13 cellular contexts compared by ENCODE assay signal in genomic region chr3:72473156-72473555, GRCh38. TPM values are rescaled to one million over a fixed set of nuclear protein-coding genes. Genes with fewer than 3 reads are reported as not detected.
DNase-seq lines count a peak whose midpoint lies in the region; ATAC-seq and TF ChIP-seq lines count a peak whose summit lies in the region.
"Had no signal": no experiment of that assay in that cellular context is flagged by ENCODE, and none has a peak within 500 bp of the region (broad histone marks: within the 10 kb centered on the region; RNA-seq: fewer than 3 reads in every experiment).

No MANE protein-coding gene starts in this region.

- DNase-seq in activated T-cell treated with anti-CD3 and anti-CD28 coated beads, Interleukin-2, amount 50 U/mL, for 72 hours = no peak
- DNase-seq in activated T-cell treated with anti-CD3 and anti-CD28 coated beads for 4 hours (no peak), tibial artery (no peak), dorsolateral prefrontal cortex (no peak)
- DNase-seq in stimulated activated CD4-positive, alpha-beta T cell treated with anti-CD3 and anti-CD28 coated beads, Interleukin-4, amount 100 ng/mL, for 24 hours = no peak
- DNase-seq: activated CD4-positive, alpha-beta T cell treated with anti-CD3 and anti-CD28 coated beads, Interleukin-2, amount 50 U/mL, for 4 hours; GOT3; naive B cell; NCI-H69; stomach had no signal

- peaks cover 2 to 3% of the 10 kb centered on the region in 2 donors for H3K9me3 Mint-ChIP-seq in activated T-cell treated with anti-CD3 and anti-CD28 coated beads, Interleukin-2, amount 50 U/mL, for 72 hours
- H3K9me3 Mint-ChIP-seq in stimulated activated memory B cell treated with anti-CD40 and anti-IgM and Interleukin-4, amounts not matched to agents 10 μg/mL and 1 μg/mL and 100 μg/mL, for 72 hours = no peaks in the 10 kb centered on the region

- H3K36me3 ChIP-seq in tibial artery = no peaks in the 10 kb centered on the region
- H3K36me3 ChIP-seq: stomach had no signal

- H3K36me3 Mint-ChIP-seq in activated T-cell treated with anti-CD3 and anti-CD28 coated beads, Interleukin-2, amount 50 U/mL, for 72 hours (ENCODE audit: insufficient read depth in 2 of 2) = peaks cover 5 to 8% of the 10 kb centered on the region in 2 donors
- no peaks in the 10 kb centered on the region for H3K36me3 Mint-ChIP-seq in stimulated activated memory B cell treated with anti-CD40 and anti-IgM and Interleukin-4, amounts not matched to agents 10 μg/mL and 1 μg/mL and 100 μg/mL, for 72 hours

- H3K4me1 Mint-ChIP-seq in activated T-cell treated with anti-CD3 and anti-CD28 coated beads, Interleukin-2, amount 50 U/mL, for 72 hours (ENCODE audit: low read depth) = peaks cover 57% of the 10 kb centered on the region
- H3K4me1 Mint-ChIP-seq in stimulated activated memory B cell treated with anti-CD40 and anti-IgM and Interleukin-4, amounts not matched to agents 10 μg/mL and 1 μg/mL and 100 μg/mL, for 72 hours = peaks cover 14% of the 10 kb centered on the region

- peak overlapping the region; percentile 16 to 31 for H3K4me3 Mint-ChIP-seq in activated T-cell treated with anti-CD3 and anti-CD28 coated beads, Interleukin-2, amount 50 U/mL, for 72 hours
- H3K4me3 Mint-ChIP-seq in stimulated activated memory B cell treated with anti-CD40 and anti-IgM and Interleukin-4, amounts not matched to agents 10 μg/mL and 1 μg/mL and 100 μg/mL, for 72 hours = no peak overlapping the region
- H3K4me3 Mint-ChIP-seq: naive B cell had no signal

- H3K27ac ChIP-seq in tibial artery (no peak overlapping the region), dorsolateral prefrontal cortex (no peak overlapping the region)
- H3K27ac ChIP-seq: stomach had no signal

- no peaks in the 10 kb centered on the region for H3K27me3 ChIP-seq in tibial artery
- peaks cover 0 to 5% (median 0%) of the 10 kb centered on the region in 45 donors for H3K27me3 ChIP-seq in dorsolateral prefrontal cortex
- H3K27me3 ChIP-seq: stomach had no signal

- H3K27ac Mint-ChIP-seq in activated T-cell treated with anti-CD3 and anti-CD28 coated beads, Interleukin-2, amount 50 U/mL, for 72 hours = peak overlapping the region; percentile 59
- H3K27ac Mint-ChIP-seq in stimulated activated memory B cell treated with anti-CD40 and anti-IgM and Interleukin-4, amounts not matched to agents 10 μg/mL and 1 μg/mL and 100 μg/mL, for 72 hours = no peak overlapping the region
- H3K27ac Mint-ChIP-seq: naive B cell had no signal

- intact Hi-C loops in tibial artery (cut with DNase I; ENCODE audit: low total_unique reads) (no loop called here), dorsolateral prefrontal cortex (cut with DNase I) (no loop called here)

- peak; percentile 78 for ATAC-seq in activated T-cell treated with anti-CD3 and anti-CD28 coated beads, Interleukin-2, amount 50 U/mL, for 72 hours (replicated peaks in 1 of 2)
- ATAC-seq in GM21723 (IDR thresholded peaks at IDR 0.05; ENCODE audit: unreplicated experiment) (peak; percentile 88), HG03139 (IDR thresholded peaks at IDR 0.05; ENCODE audit: unreplicated experiment) (peak; percentile 77)
- peak; percentile 51 for ATAC-seq in stimulated activated memory B cell treated with anti-CD40 and anti-IgM and Interleukin-4, amounts not matched to agents 10 μg/mL and 1 μg/mL and 100 μg/mL, for 72 hours

- TF ChIP-seq CTCF in tibial artery (IDR thresholded peaks at IDR 0.05) = no peak
- TF ChIP-seq CTCF in dorsolateral prefrontal cortex (IDR thresholded peaks at IDR 0.05 in 54 of 56, conservative IDR thresholded peaks at IDR 0.05 in 2 of 56; ENCODE audit: low read depth in 1 of 56, partially characterized antibody in 56 of 56) = no peak

- H3K9me3 ChIP-seq in tibial artery = peaks cover 0 to 4% (median 0%) of the 10 kb centered on the region in 3 donors
- H3K9me3 ChIP-seq: stomach had no signal

- H3K4me3 ChIP-seq in tibial artery (no peak overlapping the region), dorsolateral prefrontal cortex (no peak overlapping the region)
- H3K4me3 ChIP-seq: stomach had no signal

- H3K4me1 ChIP-seq in tibial artery = no peaks in the 10 kb centered on the region
- H3K4me1 ChIP-seq: stomach had no signal

- H3K27me3 Mint-ChIP-seq in activated T-cell treated with anti-CD3 and anti-CD28 coated beads, Interleukin-2, amount 50 U/mL, for 72 hours (ENCODE audit: low read depth) = peaks cover 4% of the 10 kb centered on the region
- H3K27me3 Mint-ChIP-seq in stimulated activated memory B cell treated with anti-CD40 and anti-IgM and Interleukin-4, amounts not matched to agents 10 μg/mL and 1 μg/mL and 100 μg/mL, for 72 hours = peaks cover 10% of the 10 kb centered on the region

RNA-seq across cellular contexts. Expression of gene RYBP, which starts 26.7 kb away (rescaled TPM):
- 10 to 100 TPM; 59.2 to 66.6 TPM for total RNA-seq in activated T-cell treated with anti-CD3 and anti-CD28 coated beads, Interleukin-2, amount 50 U/mL, for 72 hours
- total RNA-seq in dorsolateral prefrontal cortex = 10 to 100 TPM; 14.2 to 36.0 (median 21.6) TPM
